In genomic region chr1:168636642-168637111, GRCh38 we compare ENCODE assay signal across 11 cellular contexts.
A peak's percentile ranks its signal among the peaks of the same experiment; 100 is the strongest.
DNase-seq lines count a peak whose midpoint lies in the region; ATAC-seq and TF ChIP-seq lines count a peak whose summit lies in the region.
"Had no signal": no experiment of that assay in that cellular context is flagged by ENCODE, and none has a peak within 500 bp of the region (broad histone marks: within the 10 kb centered on the region; RNA-seq: fewer than 3 reads in every experiment).

No MANE protein-coding gene starts in this region.

- ATAC-seq in HG03521 (IDR thresholded peaks at IDR 0.05; ENCODE audit: unreplicated experiment) (no peak), HG03039 (IDR thresholded peaks at IDR 0.05; ENCODE audit: unreplicated experiment) (no peak)
- ATAC-seq: activated CD8-positive, alpha-beta memory T cell treated with anti-CD3 and anti-CD28 coated beads, Interleukin-2, amount 10 ng/mL, durations not matched to agents 7 days and 5 days had no signal

- peaks cover 14% of the 10 kb centered on the region for H3K4me1 ChIP-seq in cardiac muscle cell (ENCODE audit: low read depth)
- H3K4me1 ChIP-seq in rectal smooth muscle tissue (ENCODE audit: control insufficient read depth, insufficient read depth, low read length), result peaks cover 9% of the 10 kb centered on the region

- no peak overlapping the region for H3K9ac ChIP-seq in rectal smooth muscle tissue (ENCODE audit: low read length)

- H3K4me3 ChIP-seq in cardiac muscle cell (no peak overlapping the region), rectal smooth muscle tissue (ENCODE audit: low read length) (no peak overlapping the region)
- H3K4me3 ChIP-seq: Peyer's patch had no signal

- H3K27me3 ChIP-seq in cardiac muscle cell (no peaks in the 10 kb centered on the region), rectal smooth muscle tissue (ENCODE audit: control insufficient read depth, insufficient read depth, low read length) (no peaks in the 10 kb centered on the region)
- H3K27me3 ChIP-seq: Peyer's patch had no signal

- in situ Hi-C loops in G401 (cut with HindIII; ENCODE audit: low sequenced_read_pairs), result no loop called here

- H3K27ac ChIP-seq in cardiac muscle cell (peak overlapping the region; percentile 65), rectal smooth muscle tissue (ENCODE audit: low read depth, low read length) (peak overlapping the region; percentile 47)

- no peak for TF ChIP-seq CTCF in cardiac muscle cell (IDR thresholded peaks at IDR 0.05; ENCODE audit: low read depth, low read length)

- DNase-seq in G401 (ENCODE audit: low spot score), result peak; percentile 73
- DNase-seq in amniotic epithelial cell (ENCODE audit: low read depth), result peak; percentile 46
- peak; percentile 45 to 48 for DNase-seq in cardiac muscle cell (ENCODE audit: low read depth in 1 of 2, low spot score in 1 of 2)
- DNase-seq in NCI-H1930 (lab: John Stamatoyannopoulos, UW), result no peak
- DNase-seq in posterior vena cava (ENCODE audit: low spot score), result no peak
- DNase-seq: activated CD8-positive, alpha-beta memory T cell treated with anti-CD3 and anti-CD28 coated beads, Interleukin-2, amount 10 ng/mL, durations not matched to agents 7 days and 5 days; DMS79 had no signal

- H3K9me3 ChIP-seq in cardiac muscle cell (ENCODE audit: low read depth), result no peaks in the 10 kb centered on the region
- H3K9me3 ChIP-seq: Peyer's patch had no signal

- no peaks in the 10 kb centered on the region for H3K36me3 ChIP-seq in cardiac muscle cell
- H3K36me3 ChIP-seq in rectal smooth muscle tissue (ENCODE audit: control insufficient read depth, insufficient read depth, low read length), result no peaks in the 10 kb centered on the region
- H3K36me3 ChIP-seq: Peyer's patch had no signal

- intact Hi-C loops in posterior vena cava (cut with DNase I), result no loop called here

Comparison
In these comparisons a context has a peak if more than half of its experiments do, and no peak if none do; other contexts are left out.
1. DNase-seq: peak in G401 (single experiment), amniotic epithelial cell (single experiment) and cardiac muscle cell (2 of 2); none in NCI-H1930 (0 of 2) and posterior vena cava (single experiment).